In the genomic region with DNA sequence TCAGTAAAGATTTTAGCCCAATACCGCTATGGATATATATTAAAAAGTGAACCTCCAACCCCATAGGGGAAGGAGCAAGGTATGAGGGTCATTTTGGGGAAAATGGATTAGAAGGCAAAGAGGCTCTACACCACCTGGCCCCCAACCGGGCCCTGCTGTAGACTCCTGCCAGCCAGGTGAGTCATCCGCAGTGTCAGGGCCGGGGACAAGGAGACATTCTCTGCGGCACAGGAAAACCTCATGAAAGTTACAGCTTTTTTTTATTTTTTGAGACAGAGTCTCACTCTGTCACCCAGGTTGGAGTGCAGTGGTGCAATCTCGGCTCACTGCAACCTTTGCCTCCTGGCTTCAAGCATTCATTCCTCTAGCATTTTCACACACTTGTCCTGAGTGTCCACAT, we compare ENCODE assay signal across 12 cellular contexts.
"Had no signal": no experiment of that assay in that cellular context is flagged by ENCODE, and none has a peak within 500 bp of the region (broad histone marks: within the 10 kb centered on the region; RNA-seq: fewer than 3 reads in every experiment).

No MANE protein-coding gene starts in this region.

- H3K27ac Mint-ChIP-seq: naive B cell had no signal

- H3K4me1 Mint-ChIP-seq: naive B cell had no signal

- DNase-seq: effector CD4-positive, alpha-beta T cell; heart left ventricle; hippocampal formation; kidney glomerular epithelial cell; mesendoderm; naive B cell; ovary; sigmoid colon; stimulated activated CD4-positive, alpha-beta T cell treated with anti-CD3 and anti-CD28 coated beads, Interleukin-2, amount 100 ng/mL, for 24 hours; stimulated activated naive CD4-positive, alpha-beta T cell treated with Interleukin-2 at 50 U/mL for 16 hours; testis; transverse colon had no signal

- H3K27me3 Mint-ChIP-seq: naive B cell had no signal

- H3K36me3 Mint-ChIP-seq: naive B cell had no signal

- ATAC-seq: heart left ventricle had no signal

- H3K4me3 Mint-ChIP-seq: naive B cell had no signal
